2 cellular contexts compared by ENCODE assay signal in genomic region chr6:31844507-31844906, GRCh38.
TF ChIP-seq lines count a peak whose summit lies in the region.

No MANE protein-coding gene starts in this region.

TF ChIP-seq in GM12891, 5 proteins besides CTCF, POLR2A, EP300 and RAD21:
- TF ChIP-seq TAF1 (IDR thresholded peaks at IDR 0.05; ENCODE audit: low read depth, low read length) (no peak), POLR2AphosphoS5 (IDR thresholded peaks at IDR 0.05; ENCODE audit: low read depth, low read length) (no peak; the same call in 1 of the 2 replicates), PAX5 (IDR thresholded peaks at IDR 0.05; ENCODE audit: insufficient read depth, low read length, severe bottlenecking) (no peak), POU2F2 (IDR thresholded peaks at IDR 0.05; ENCODE audit: low read depth, low read length) (no peak), SPI1 (IDR thresholded peaks at IDR 0.05; ENCODE audit: low read depth, low read length) (no peak)

TF ChIP-seq in GM12878, 131 proteins besides CTCF, POLR2A, EP300 and RAD21:
- TF ChIP-seq SREBF1 (IDR thresholded peaks at IDR 0.05; ENCODE audit: low read length) = no peak
- no peak for TF ChIP-seq RFX5 (IDR thresholded peaks at IDR 0.05; ENCODE audit: low read depth, low read length)
- TF ChIP-seq, protein P1, sequence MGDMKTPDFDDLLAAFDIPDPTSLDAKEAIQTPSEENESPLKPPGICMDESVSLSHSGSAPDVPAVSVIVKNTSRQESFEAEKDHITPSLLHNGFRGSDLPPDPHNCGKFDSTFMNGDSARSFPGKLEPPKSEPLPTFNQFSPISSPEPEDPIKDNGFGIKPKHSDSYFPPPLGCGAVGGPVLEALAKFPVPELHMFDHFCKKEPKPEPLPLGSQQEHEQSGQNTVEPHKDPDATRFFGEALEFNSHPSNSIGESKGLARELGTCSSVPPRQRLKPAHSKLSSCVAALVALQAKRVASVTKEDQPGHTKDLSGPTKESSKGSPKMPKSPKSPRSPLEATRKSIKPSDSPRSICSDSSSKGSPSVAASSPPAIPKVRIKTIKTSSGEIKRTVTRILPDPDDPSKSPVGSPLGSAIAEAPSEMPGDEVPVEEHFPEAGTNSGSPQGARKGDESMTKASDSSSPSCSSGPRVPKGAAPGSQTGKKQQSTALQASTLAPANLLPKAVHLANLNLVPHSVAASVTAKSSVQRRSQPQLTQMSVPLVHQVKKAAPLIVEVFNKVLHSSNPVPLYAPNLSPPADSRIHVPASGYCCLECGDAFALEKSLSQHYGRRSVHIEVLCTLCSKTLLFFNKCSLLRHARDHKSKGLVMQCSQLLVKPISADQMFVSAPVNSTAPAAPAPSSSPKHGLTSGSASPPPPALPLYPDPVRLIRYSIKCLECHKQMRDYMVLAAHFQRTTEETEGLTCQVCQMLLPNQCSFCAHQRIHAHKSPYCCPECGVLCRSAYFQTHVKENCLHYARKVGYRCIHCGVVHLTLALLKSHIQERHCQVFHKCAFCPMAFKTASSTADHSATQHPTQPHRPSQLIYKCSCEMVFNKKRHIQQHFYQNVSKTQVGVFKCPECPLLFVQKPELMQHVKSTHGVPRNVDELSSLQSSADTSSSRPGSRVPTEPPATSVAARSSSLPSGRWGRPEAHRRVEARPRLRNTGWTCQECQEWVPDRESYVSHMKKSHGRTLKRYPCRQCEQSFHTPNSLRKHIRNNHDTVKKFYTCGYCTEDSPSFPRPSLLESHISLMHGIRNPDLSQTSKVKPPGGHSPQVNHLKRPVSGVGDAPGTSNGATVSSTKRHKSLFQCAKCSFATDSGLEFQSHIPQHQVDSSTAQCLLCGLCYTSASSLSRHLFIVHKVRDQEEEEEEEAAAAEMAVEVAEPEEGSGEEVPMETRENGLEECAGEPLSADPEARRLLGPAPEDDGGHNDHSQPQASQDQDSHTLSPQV (IDR thresholded peaks at IDR 0.05) = no peak
- no peak for TF ChIP-seq ATF3 (IDR thresholded peaks at IDR 0.05; ENCODE audit: borderline replicate concordance, extremely low read depth, low read depth, low read length)
- no peak for TF ChIP-seq SP1 (IDR thresholded peaks at IDR 0.05; ENCODE audit: low read depth, low read length)
- TF ChIP-seq PAX5 (IDR thresholded peaks at IDR 0.05; ENCODE audit: borderline replicate concordance, low read depth, low read length) = no peak
- TF ChIP-seq PML (IDR thresholded peaks at IDR 0.05; ENCODE audit: low read length) = no peak
- no peak for TF ChIP-seq CHD2 (IDR thresholded peaks at IDR 0.05; ENCODE audit: borderline replicate concordance, low read depth, low read length)
- TF ChIP-seq KLF5 (IDR thresholded peaks at IDR 0.05; ENCODE audit: partially characterized antibody) = no peak
- TF ChIP-seq RCOR1 (conservative IDR thresholded peaks at IDR 0.05; ENCODE audit: low read depth, low read length) = no peak
- TF ChIP-seq IRF5 (IDR thresholded peaks at IDR 0.05; ENCODE audit: borderline replicate concordance) = no peak
- TF ChIP-seq TCF3 (IDR thresholded peaks at IDR 0.05; ENCODE audit: borderline replicate concordance, insufficient read depth, low read depth, low read length) = no peak
- no peak for TF ChIP-seq TARDBP (IDR thresholded peaks at IDR 0.05; ENCODE audit: borderline replicate concordance)
